ENCODE assay signal across 15 cellular contexts in genomic region chr18:9130195-9130594, GRCh38.
"Had no signal": no experiment of that assay in that cellular context is flagged by ENCODE, and none has a peak within 500 bp of the region (broad histone marks: within the 10 kb centered on the region; RNA-seq: fewer than 3 reads in every experiment).

No MANE protein-coding gene starts in this region.

- H2AFZ ChIP-seq: hepatocyte had no signal

- H3K4me3 ChIP-seq: cardiac muscle cell, hepatocyte, left ventricle myocardium inferior, right lobe of liver, tibial nerve, uterus had no signal

- ATAC-seq: right lobe of liver had no signal

- H3K9ac ChIP-seq: SK-N-SH had no signal

- H3K4me1 ChIP-seq: uterus had no signal

- H3K9me3 Mint-ChIP-seq: activated naive CD4-positive, alpha-beta T cell treated with anti-CD3 and anti-CD28 coated beads for 36 hours; activated T-helper 2 cell treated with anti-CD3 and anti-CD28 coated beads, Interferon-gamma antibody, Interleukin-2, Interleukin-4, amounts not matched to agents 10 μg/mL and 5 μg/mL and 100 μg/mL, durations not matched to agents 14 hours and 24 hours and 36 hours had no signal

- H3K9me3 ChIP-seq: left ventricle myocardium inferior, right lobe of liver, SK-N-SH, tibial nerve, uterus had no signal

- H3K27ac ChIP-seq: hepatocyte, left ventricle myocardium inferior, right lobe of liver, uterus had no signal

- H3K27me3 ChIP-seq: cardiac muscle cell, hepatocyte, right lobe of liver, tibial nerve, uterus had no signal

- H3K9me2 ChIP-seq: SK-N-SH had no signal

- DNase-seq: activated CD4-positive, alpha-beta T cell treated with anti-CD3 and anti-CD28 coated beads, Interleukin-2, amount 50 U/mL, for 48 hours; activated CD8-positive, alpha-beta memory T cell treated with anti-CD3 and anti-CD28 coated beads, Interleukin-2, amount 50 U/mL, for 48 hours; activated naive CD4-positive, alpha-beta T cell treated with anti-CD3 and anti-CD28 coated beads for 36 hours; left ventricle myocardium inferior; mesenchymal stem cell; right lobe of liver; SK-N-SH; stimulated activated CD4-positive, alpha-beta T cell treated with anti-CD3 and anti-CD28 coated beads, Interleukin-1b, Interleukin-23, amount 100 ng/mL, for 48 hours; substantia nigra; T-helper 1 cell; uterus had no signal

- H3K4me3 Mint-ChIP-seq: activated naive CD4-positive, alpha-beta T cell treated with anti-CD3 and anti-CD28 coated beads for 36 hours had no signal

- H3K4me2 ChIP-seq: hepatocyte, SK-N-SH had no signal

- H3K36me3 ChIP-seq: uterus had no signal
